18 cellular contexts compared by ENCODE assay signal in genomic region chr10:121536271-121536918, GRCh38.
A peak's percentile ranks its signal among the peaks of the same experiment; 100 is the strongest.
DNase-seq lines count a peak whose midpoint lies in the region; ATAC-seq and TF ChIP-seq lines count a peak whose summit lies in the region.
"Had no signal": no experiment of that assay in that cellular context is flagged by ENCODE, and none has a peak within 500 bp of the region (broad histone marks: within the 10 kb centered on the region; RNA-seq: fewer than 3 reads in every experiment).

No MANE protein-coding gene starts in this region.

- H3K27me3 ChIP-seq in GM23338 (ENCODE audit: insufficient read depth) (no peaks in the 10 kb centered on the region), gastroesophageal sphincter (no peaks in the 10 kb centered on the region), mesenchymal stem cell (ENCODE audit: control insufficient read depth in 1 of 2, insufficient read depth in 1 of 2, low read length in 2 of 2) (peaks cover under 1 to 12% of the 10 kb centered on the region in 2 experiments)

- no peak overlapping the region for H3K4ac ChIP-seq in mesenchymal stem cell (ENCODE audit: low read depth in 1 of 2, low read length in 2 of 2)

- no peak overlapping the region for H3K23ac ChIP-seq in mesenchymal stem cell (ENCODE audit: low read length in 2 of 2)

- no peak overlapping the region for H3K18ac ChIP-seq in mesenchymal stem cell (ENCODE audit: low read depth in 1 of 2, low read length in 2 of 2)

- H4K91ac ChIP-seq in mesenchymal stem cell (ENCODE audit: low read length), result no peak overlapping the region

- no peak overlapping the region for H3K9ac ChIP-seq in mesenchymal stem cell (ENCODE audit: low read length)

- H3K9me2 ChIP-seq in GM23338 (ENCODE audit: insufficient read depth), result 0 out of 2 replicates have a peak, but pooled peaks cover 3% of the 10 kb centered on the region

- 30 to 53% methylated on average over 7 to 8 of the region's 8 CpGs for WGBS in gastroesophageal sphincter (ENCODE audit: low coverage in 1 of 2), 2 donors
- 90% methylated on average over 7 of the region's 8 CpGs for WGBS in mesenchymal stem cell

- H3K4me1 Mint-ChIP-seq in GM23338, result peaks cover 70% of the 10 kb centered on the region
- no peaks in the 10 kb centered on the region for H3K4me1 Mint-ChIP-seq in stimulated activated naive CD8-positive, alpha-beta T cell treated with anti-CD3 and anti-CD28 coated beads, Interleukin-15, amount 100 ng/mL, for 72 hours
- H3K4me1 Mint-ChIP-seq: activated CD4-positive, alpha-beta memory T cell treated with anti-CD3 and anti-CD28 coated beads, Interleukin-2, amount 10 ng/mL, durations not matched to agents 7 days and 5 days; activated naive CD8-positive, alpha-beta T cell treated with anti-CD3 and anti-CD28 coated beads, Interleukin-2, amount 50 U/mL, for 24 hours; CD8-positive, alpha-beta memory T cell had no signal

- no peak overlapping the region for H3K14ac ChIP-seq in mesenchymal stem cell (ENCODE audit: low read length in 2 of 2)

- H3K79me2 ChIP-seq in GM23338 (replicated peaks; ENCODE audit: insufficient read depth), result peaks cover 98% of the 10 kb centered on the region

- TF ChIP-seq EP300 in gastroesophageal sphincter (IDR thresholded peaks at IDR 0.05), result no peak

- 0 out of 2 replicates have a peak, but pooled peaks cover 6% of the 10 kb centered on the region for H3F3A ChIP-seq in GM23338 (replicated peaks; ENCODE audit: low read depth)

- H3K79me1 ChIP-seq in mesenchymal stem cell (replicated peaks; ENCODE audit: low read length, poor library complexity, severe bottlenecking), result no peaks in the 10 kb centered on the region

- no peak overlapping the region for H2BK15ac ChIP-seq in mesenchymal stem cell (ENCODE audit: low read depth, poor library complexity, severe bottlenecking)

- H2BK12ac ChIP-seq in mesenchymal stem cell (ENCODE audit: low read length in 2 of 2), result no peak overlapping the region

- no peak for TF ChIP-seq CTCF in GM23338 (conservative IDR thresholded peaks at IDR 0.05; ENCODE audit: low read depth in 2 of 2)
- no peak for TF ChIP-seq CTCF in gastroesophageal sphincter (IDR thresholded peaks at IDR 0.05)

- H3K27me3 Mint-ChIP-seq in GM23338 (ENCODE audit: insufficient read depth, low read depth, poor library complexity), result peaks cover 7% of the 10 kb centered on the region
- no peaks in the 10 kb centered on the region for H3K27me3 Mint-ChIP-seq in stimulated activated naive CD8-positive, alpha-beta T cell treated with anti-CD3 and anti-CD28 coated beads, Interleukin-15, amount 100 ng/mL, for 72 hours
- H3K27me3 Mint-ChIP-seq: activated naive CD8-positive, alpha-beta T cell treated with anti-CD3 and anti-CD28 coated beads, Interleukin-2, amount 50 U/mL, for 24 hours; CD8-positive, alpha-beta memory T cell; dendritic cell treated with granulocyte-macrophage colony-stimulating factor and Interleukin-4, amounts not matched to agents 40 ng/mL and 50 ng/mL, for 4 days had no signal

- H3K4me3 Mint-ChIP-seq in GM23338, result no peak overlapping the region
- no peak overlapping the region for H3K4me3 Mint-ChIP-seq in stimulated activated naive CD8-positive, alpha-beta T cell treated with anti-CD3 and anti-CD28 coated beads, Interleukin-15, amount 100 ng/mL, for 72 hours
- H3K4me3 Mint-ChIP-seq: activated CD4-positive, alpha-beta memory T cell treated with anti-CD3 and anti-CD28 coated beads, Interleukin-2, amount 10 ng/mL, durations not matched to agents 7 days and 5 days; activated naive CD8-positive, alpha-beta T cell treated with anti-CD3 and anti-CD28 coated beads, Interleukin-2, amount 50 U/mL, for 24 hours; activated T-helper 1 cell treated with anti-CD3 and anti-CD28 coated beads, Interleukin-12 subunit alpha, Interleukin-12 subunit beta, Interleukin-2, Interleukin-4 antibody, amounts not matched to agents 30 ng/mL and 10 ng/mL and 1 ng/mL, durations not matched to agents 14 hours and 24 hours and 36 hours; CD8-positive, alpha-beta memory T cell; dendritic cell treated with granulocyte-macrophage colony-stimulating factor and Interleukin-4, amounts not matched to agents 40 ng/mL and 50 ng/mL, for 4 days had no signal

- ATAC-seq in GM23338, result peak; percentile 56
- ATAC-seq in gastroesophageal sphincter, result peak; percentile 75
- ATAC-seq in GM18517 (IDR thresholded peaks at IDR 0.05; ENCODE audit: unreplicated experiment), result no peak
- no peak for ATAC-seq in stimulated activated naive CD8-positive, alpha-beta T cell treated with anti-CD3 and anti-CD28 coated beads, Interleukin-15, amount 100 ng/mL, for 72 hours
- ATAC-seq: activated naive CD8-positive, alpha-beta T cell treated with anti-CD3 and anti-CD28 coated beads, Interleukin-2, amount 50 U/mL, for 24 hours; psoas muscle had no signal

- H3K27ac Mint-ChIP-seq in GM23338, result peak overlapping the region; percentile 15
- no peak overlapping the region for H3K27ac Mint-ChIP-seq in stimulated activated naive CD8-positive, alpha-beta T cell treated with anti-CD3 and anti-CD28 coated beads, Interleukin-15, amount 100 ng/mL, for 72 hours
- H3K27ac Mint-ChIP-seq: activated CD4-positive, alpha-beta memory T cell treated with anti-CD3 and anti-CD28 coated beads, Interleukin-2, amount 10 ng/mL, durations not matched to agents 7 days and 5 days; activated naive CD8-positive, alpha-beta T cell treated with anti-CD3 and anti-CD28 coated beads, Interleukin-2, amount 50 U/mL, for 24 hours; activated T-helper 1 cell treated with anti-CD3 and anti-CD28 coated beads, Interleukin-12 subunit alpha, Interleukin-12 subunit beta, Interleukin-2, Interleukin-4 antibody, amounts not matched to agents 30 ng/mL and 10 ng/mL and 1 ng/mL, durations not matched to agents 14 hours and 24 hours and 36 hours; CD8-positive, alpha-beta memory T cell; dendritic cell treated with granulocyte-macrophage colony-stimulating factor and Interleukin-4, amounts not matched to agents 40 ng/mL and 50 ng/mL, for 4 days had no signal

- H3K4me2 ChIP-seq in GM23338, result peak overlapping the region; percentile 25
- H3K4me2 ChIP-seq in mesenchymal stem cell (ENCODE audit: low read length, poor library complexity, severe bottlenecking), result no peak overlapping the region

- H3K4me1 ChIP-seq in GM23338 (ENCODE audit: insufficient read depth), result peaks cover 42% of the 10 kb centered on the region
- H3K4me1 ChIP-seq in gastroesophageal sphincter, result peaks cover 0 to 20% (median 0%) of the 10 kb centered on the region in 3 donors
- H3K4me1 ChIP-seq in mesenchymal stem cell (ENCODE audit: control insufficient read depth, insufficient read depth, low read depth, low read length), result peaks cover 6% of the 10 kb centered on the region
- H3K4me1 ChIP-seq: psoas muscle had no signal

- H2AFZ ChIP-seq in GM23338, result no peak overlapping the region
- H2AFZ ChIP-seq in mesenchymal stem cell (ENCODE audit: low read depth, low read length), result no peak overlapping the region

- H2AK5ac ChIP-seq in mesenchymal stem cell (ENCODE audit: low read length, severe bottlenecking), result no peak overlapping the region

- DNase-seq in GM23338 (ENCODE audit: low spot score), result peak; percentile 50
- peak in 31 of 56 donors; percentile 20 to 86 (median 57) for DNase-seq in amygdala (lab: John Stamatoyannopoulos, UW)
- DNase-seq in nucleus accumbens (lab: John Stamatoyannopoulos, UW), result peak in 37 of 56 donors; percentile 17 to 76 (median 55)
- no peak for DNase-seq in activated gamma-delta T cell (lab: John Stamatoyannopoulos, UW)
- DNase-seq in mesenchymal stem cell, result no peak
- no peak for DNase-seq in stimulated activated naive CD8-positive, alpha-beta T cell treated with anti-CD3 and anti-CD28 coated beads, Interleukin-15, amount 100 ng/mL, for 72 hours
- DNase-seq: activated CD4-positive, alpha-beta memory T cell treated with anti-CD3 and anti-CD28 coated beads, Interleukin-2, amount 10 ng/mL, durations not matched to agents 7 days and 5 days; activated naive CD8-positive, alpha-beta T cell treated with anti-CD3 and anti-CD28 coated beads, Interleukin-2, amount 50 U/mL, for 24 hours; CD8-positive, alpha-beta memory T cell; NCI-H146; NCI-H2227 treated with DMSO at 0.1 percent for 48 hours; NK-92 treated with Interleukin-12 subunit alpha and Interleukin-12 subunit beta, amount 100 ng/mL, for 24 hours; psoas muscle had no signal

- H3K9me3 Mint-ChIP-seq in GM23338, result no peaks in the 10 kb centered on the region
- no peaks in the 10 kb centered on the region for H3K9me3 Mint-ChIP-seq in stimulated activated naive CD8-positive, alpha-beta T cell treated with anti-CD3 and anti-CD28 coated beads, Interleukin-15, amount 100 ng/mL, for 72 hours
- H3K9me3 Mint-ChIP-seq: activated CD4-positive, alpha-beta memory T cell treated with anti-CD3 and anti-CD28 coated beads, Interleukin-2, amount 10 ng/mL, durations not matched to agents 7 days and 5 days; activated naive CD8-positive, alpha-beta T cell treated with anti-CD3 and anti-CD28 coated beads, Interleukin-2, amount 50 U/mL, for 24 hours; activated T-helper 1 cell treated with anti-CD3 and anti-CD28 coated beads, Interleukin-12 subunit alpha, Interleukin-12 subunit beta, Interleukin-2, Interleukin-4 antibody, amounts not matched to agents 30 ng/mL and 10 ng/mL and 1 ng/mL, durations not matched to agents 14 hours and 24 hours and 36 hours; dendritic cell treated with granulocyte-macrophage colony-stimulating factor and Interleukin-4, amounts not matched to agents 40 ng/mL and 50 ng/mL, for 4 days had no signal

- H4K20me1 ChIP-seq in GM23338 (replicated peaks; ENCODE audit: insufficient read depth), result peaks cover 18% of the 10 kb centered on the region; the same call in 1 of the 2 replicates

- no peak overlapping the region for H2BK5ac ChIP-seq in mesenchymal stem cell (ENCODE audit: low read depth, low read length, poor library complexity, severe bottlenecking)

- TF ChIP-seq POLR2A in gastroesophageal sphincter (IDR thresholded peaks at IDR 0.05), result no peak

- peaks cover 10% of the 10 kb centered on the region; the same call in 1 of the 2 replicates for H3K36me3 ChIP-seq in GM23338 (ENCODE audit: insufficient read depth)
- H3K36me3 ChIP-seq in gastroesophageal sphincter, result peaks cover 0 to 14% of the 10 kb centered on the region in 2 donors
- H3K36me3 ChIP-seq in mesenchymal stem cell (ENCODE audit: control insufficient read depth in 1 of 2, insufficient read depth in 2 of 2, low read depth in 1 of 2, low read length in 2 of 2), result no peaks in the 10 kb centered on the region

- H2BK120ac ChIP-seq in mesenchymal stem cell (ENCODE audit: low read depth, low read length), result no peak overlapping the region

- H4K8ac ChIP-seq in mesenchymal stem cell (ENCODE audit: low read length), result no peak overlapping the region

- H3K4me3 ChIP-seq in GM23338 (no peak overlapping the region), gastroesophageal sphincter (no peak overlapping the region), mesenchymal stem cell (ENCODE audit: insufficient read depth in 1 of 2, low read depth in 1 of 2, low read length in 2 of 2) (no peak overlapping the region)
- H3K4me3 ChIP-seq: psoas muscle had no signal

- H3K9me3 ChIP-seq in gastroesophageal sphincter, result no peaks in the 10 kb centered on the region
- H3K9me3 ChIP-seq in mesenchymal stem cell (ENCODE audit: control insufficient read depth, low read length), result no peaks in the 10 kb centered on the region
- H3K9me3 ChIP-seq: psoas muscle had no signal

- H3K36me3 Mint-ChIP-seq in GM23338 (ENCODE audit: low read depth), result peaks cover 75% of the 10 kb centered on the region

- H3K27ac ChIP-seq in GM23338 (ENCODE audit: low read depth) (no peak overlapping the region), gastroesophageal sphincter (peak overlapping the region in 3 of 4 donors; percentile 40 to 61 (median 45)), mesenchymal stem cell (ENCODE audit: low read length, poor library complexity, severe bottlenecking) (no peak overlapping the region)
- H3K27ac ChIP-seq: psoas muscle, RWPE1 had no signal

Comparison
In these comparisons a context has a peak if more than half of its experiments do, and no peak if none do; other contexts are left out.
1. ATAC-seq: peak in GM23338 (single experiment) and gastroesophageal sphincter (single experiment); none in GM18517 (single experiment) and stimulated activated naive CD8-positive, alpha-beta T cell treated with anti-CD3 and anti-CD28 coated beads, Interleukin-15, amount 100 ng/mL, for 72 hours (single experiment).
2. DNase-seq: peak in GM23338 (single experiment), amygdala (31 of 56) and nucleus accumbens (37 of 56); none in activated gamma-delta T cell (single experiment), mesenchymal stem cell (single experiment) and stimulated activated naive CD8-positive, alpha-beta T cell treated with anti-CD3 and anti-CD28 coated beads, Interleukin-15, amount 100 ng/mL, for 72 hours (0 of 2).
3. H3K27ac ChIP-seq: peak in gastroesophageal sphincter (3 of 4); none in GM23338 (single experiment) and mesenchymal stem cell (single experiment).